Comparison of ENCODE assay signal across 16 cellular contexts in genomic region chrX:40720386-40720785, GRCh38.
"Had no signal": no experiment of that assay in that cellular context is flagged by ENCODE, and none has a peak within 500 bp of the region (broad histone marks: within the 10 kb centered on the region; RNA-seq: fewer than 3 reads in every experiment).

No MANE protein-coding gene starts in this region.

- H3K9me3 Mint-ChIP-seq: activated naive CD4-positive, alpha-beta T cell treated with anti-CD3 and anti-CD28 coated beads for 36 hours; activated T-helper 1 cell treated with anti-CD3 and anti-CD28 coated beads, Interleukin-12 subunit alpha, Interleukin-12 subunit beta, Interleukin-2, Interleukin-4 antibody, amounts not matched to agents 30 ng/mL and 10 ng/mL and 1 ng/mL, durations not matched to agents 14 hours and 24 hours and 36 hours had no signal

- H3K4me3 Mint-ChIP-seq: activated naive CD4-positive, alpha-beta T cell treated with anti-CD3 and anti-CD28 coated beads for 36 hours; activated T-helper 1 cell treated with anti-CD3 and anti-CD28 coated beads, Interleukin-12 subunit alpha, Interleukin-12 subunit beta, Interleukin-2, Interleukin-4 antibody, amounts not matched to agents 30 ng/mL and 10 ng/mL and 1 ng/mL, durations not matched to agents 14 hours and 24 hours and 36 hours; mesothelial cell of epicardium; neural progenitor cell had no signal

- H3K4me1 ChIP-seq: ascending aorta, vagina had no signal

- H3K27me3 ChIP-seq: ascending aorta, neural progenitor cell, ovary, tibial artery, vagina had no signal

- H3K4me3 ChIP-seq: ascending aorta, dorsolateral prefrontal cortex, neural progenitor cell, ovary, tibial artery, vagina had no signal

- H3K27ac ChIP-seq: dorsolateral prefrontal cortex, neural progenitor cell, ovary, tibial artery, vagina had no signal

- H2AFZ ChIP-seq: neural progenitor cell had no signal

- H3K36me3 ChIP-seq: ascending aorta, ovary had no signal

- H3K4me2 ChIP-seq: neural progenitor cell had no signal

- H3K9me3 ChIP-seq: ascending aorta, ovary, tibial artery, vagina had no signal

- DNase-seq: activated CD4-positive, alpha-beta T cell treated with anti-CD3 and anti-CD28 coated beads, Interleukin-2, amount 50 U/mL, for 1 hour; activated CD8-positive, alpha-beta memory T cell treated with anti-CD3 and anti-CD28 coated beads for 24 hours; activated naive CD4-positive, alpha-beta T cell treated with anti-CD3 and anti-CD28 coated beads for 36 hours; dorsolateral prefrontal cortex; ovary; stimulated activated CD4-positive, alpha-beta T cell treated with anti-CD3 and anti-CD28 coated beads, Interleukin-2, amount 100 ng/mL, for 48 hours; stimulated activated naive CD4-positive, alpha-beta T cell; T1000; tibial artery had no signal

- H3K9ac ChIP-seq: neural progenitor cell had no signal

- H3K27ac Mint-ChIP-seq: activated naive CD4-positive, alpha-beta T cell treated with anti-CD3 and anti-CD28 coated beads for 36 hours; activated T-helper 1 cell treated with anti-CD3 and anti-CD28 coated beads, Interleukin-12 subunit alpha, Interleukin-12 subunit beta, Interleukin-2, Interleukin-4 antibody, amounts not matched to agents 30 ng/mL and 10 ng/mL and 1 ng/mL, durations not matched to agents 14 hours and 24 hours and 36 hours; mesothelial cell of epicardium; neural progenitor cell had no signal

- H3K4me1 Mint-ChIP-seq: neural progenitor cell had no signal

- ATAC-seq: activated CD4-positive, CD25-positive, alpha-beta regulatory T cell treated with anti-CD3 and anti-CD28 coated beads, Interleukin-2, amount 50 U/mL, for 24 hours; esophagus mucosa had no signal
